In genomic region chr3:190566043-190566933, GRCh38 we compare ENCODE assay signal across 8 cellular contexts. TPM values are rescaled to one million over a fixed set of nuclear protein-coding genes. Genes with fewer than 3 reads are reported as not detected.
DNase-seq lines count a peak whose midpoint lies in the region; ATAC-seq and TF ChIP-seq lines count a peak whose summit lies in the region.

No MANE protein-coding gene starts in this region.

- H3K27me3 ChIP-seq in Caco-2 (replicated peaks; ENCODE audit: control insufficient read depth, insufficient read depth, low read length), result no peaks in the 10 kb centered on the region

- peak overlapping the region; percentile 98 for H3K27ac ChIP-seq in mesodermal cell (ENCODE audit: low read depth, low read length, severe bottlenecking)

- H3K9me3 ChIP-seq in Caco-2, result no peaks in the 10 kb centered on the region
- H3K9me3 ChIP-seq in mesodermal cell (ENCODE audit: control insufficient read depth, low read length), result peaks cover 6% of the 10 kb centered on the region

- H3K4me1 Mint-ChIP-seq in Caco-2 (ENCODE audit: low read depth, unreplicated experiment) (no peaks in the 10 kb centered on the region), endothelial cell (ENCODE audit: unreplicated experiment) (peaks cover 14% of the 10 kb centered on the region)
- peaks cover 77% of the 10 kb centered on the region for H3K4me1 Mint-ChIP-seq in stimulated activated naive CD8-positive, alpha-beta T cell treated with anti-CD3 and anti-CD28 coated beads, Interleukin-15, Interleukin-2, amounts not matched to agents 100 ng/mL and 50 ng/mL, for 24 hours (ENCODE audit: low read depth)

- ATAC-seq in HG02973 (IDR thresholded peaks at IDR 0.05; ENCODE audit: unreplicated experiment) (no peak), GM18868 (IDR thresholded peaks at IDR 0.05; ENCODE audit: unreplicated experiment) (no peak)

- POLR2A ChIA-PET in Caco-2 (lab: Charles Lee), result no interaction called here

- 0 out of 2 replicates have a peak, but pooled peaks cover 7% of the 10 kb centered on the region for H3K4me1 ChIP-seq in Caco-2
- peaks cover 7% of the 10 kb centered on the region for H3K4me1 ChIP-seq in mesodermal cell (ENCODE audit: control insufficient read depth, insufficient read depth, low read length, poor library complexity, severe bottlenecking)

- peak; percentile 44 to 65 for DNase-seq in Caco-2
- DNase-seq in HuH-7.5 (ENCODE audit: low spot score), result peak; percentile 23
- DNase-seq in UCSD-AML1 (lab: John Stamatoyannopoulos, UW; ENCODE audit: unreplicated experiment), result peak; percentile 81
- DNase-seq in endothelial cell (ENCODE audit: low spot score), result peak; percentile 32

- H3K27ac Mint-ChIP-seq in Caco-2 (ENCODE audit: unreplicated experiment) (no peak overlapping the region), endothelial cell (ENCODE audit: unreplicated experiment) (peak overlapping the region; percentile 64)
- H3K27ac Mint-ChIP-seq in stimulated activated naive CD8-positive, alpha-beta T cell treated with anti-CD3 and anti-CD28 coated beads, Interleukin-15, Interleukin-2, amounts not matched to agents 100 ng/mL and 50 ng/mL, for 24 hours, result peak overlapping the region; percentile 94

- intact Hi-C loops in Caco-2 (cut with micrococcal nuclease; ENCODE audit: unreplicated experiment), result no loop called here

- no peak overlapping the region for H3K4me3 ChIP-seq in Caco-2 (ENCODE audit: low read depth, low read length)
- no peak overlapping the region for H3K4me3 ChIP-seq in mesodermal cell (ENCODE audit: extremely low read depth, insufficient read depth, low read length, poor library complexity, severe bottlenecking)

- BruUV-seq in Caco-2 (replicated peaks; lab: Mats Ljungman, UMichigan), result no TSS peak

- H3K36me3 ChIP-seq in Caco-2 (ENCODE audit: control insufficient read depth, insufficient read depth, low read length) (no peaks in the 10 kb centered on the region), mesodermal cell (ENCODE audit: control insufficient read depth, insufficient read depth, low read length) (peaks cover 11% of the 10 kb centered on the region)

- H3K27me3 Mint-ChIP-seq in Caco-2 (ENCODE audit: insufficient read depth, unreplicated experiment) (no peaks in the 10 kb centered on the region), endothelial cell (ENCODE audit: unreplicated experiment) (no peaks in the 10 kb centered on the region)
- no peaks in the 10 kb centered on the region for H3K27me3 Mint-ChIP-seq in stimulated activated naive CD8-positive, alpha-beta T cell treated with anti-CD3 and anti-CD28 coated beads, Interleukin-15, Interleukin-2, amounts not matched to agents 100 ng/mL and 50 ng/mL, for 24 hours

- WGBS in mesodermal cell (ENCODE audit: insufficient coverage in 2 of 2), 2 experiments, result 51 to 75% methylated on average over 3 to 6 of the region's 6 CpGs

- CTCF ChIA-PET in Caco-2 (lab: Charles Lee), result no interaction called here

- no peak overlapping the region for H3K4me3 Mint-ChIP-seq in Caco-2 (ENCODE audit: unreplicated experiment)
- no peak overlapping the region for H3K4me3 Mint-ChIP-seq in endothelial cell (ENCODE audit: unreplicated experiment)
- H3K4me3 Mint-ChIP-seq in stimulated activated naive CD8-positive, alpha-beta T cell treated with anti-CD3 and anti-CD28 coated beads, Interleukin-15, Interleukin-2, amounts not matched to agents 100 ng/mL and 50 ng/mL, for 24 hours, result peak overlapping the region; percentile 6

- H3K36me3 Mint-ChIP-seq in Caco-2 (ENCODE audit: insufficient read depth, unreplicated experiment), result peaks cover 6% of the 10 kb centered on the region
- no peaks in the 10 kb centered on the region for H3K36me3 Mint-ChIP-seq in endothelial cell (ENCODE audit: low read depth, unreplicated experiment)
- peaks cover 59% of the 10 kb centered on the region for H3K36me3 Mint-ChIP-seq in stimulated activated naive CD8-positive, alpha-beta T cell treated with anti-CD3 and anti-CD28 coated beads, Interleukin-15, Interleukin-2, amounts not matched to agents 100 ng/mL and 50 ng/mL, for 24 hours (ENCODE audit: low read depth)

- H3K9me3 Mint-ChIP-seq in Caco-2 (ENCODE audit: unreplicated experiment), result peaks cover 10% of the 10 kb centered on the region
- no peaks in the 10 kb centered on the region for H3K9me3 Mint-ChIP-seq in endothelial cell (ENCODE audit: unreplicated experiment)
- peaks cover 4% of the 10 kb centered on the region for H3K9me3 Mint-ChIP-seq in stimulated activated naive CD8-positive, alpha-beta T cell treated with anti-CD3 and anti-CD28 coated beads, Interleukin-15, Interleukin-2, amounts not matched to agents 100 ng/mL and 50 ng/mL, for 24 hours

- no peak for TF ChIP-seq CTCF in Caco-2 (IDR thresholded peaks at IDR 0.05; ENCODE audit: insufficient read depth in 1 of 2, low read depth in 1 of 2, low read length in 1 of 2, severe bottlenecking in 1 of 2, unreplicated experiment in 1 of 2)
- no peak for TF ChIP-seq CTCF in endothelial cell (IDR thresholded peaks at IDR 0.05; ENCODE audit: unreplicated experiment)

RNA-seq across cellular contexts. Expression of gene IL1RAP, which starts 52.4 kb away (rescaled TPM):
- total RNA-seq in Caco-2 (2022), result 5.1 and 6.2 TPM in 2 replicates
- 7.7 TPM for total RNA-seq in endothelial cell (ENCODE audit: unreplicated experiment)
- 18.0 TPM for polyA plus RNA-seq in mesodermal cell (2013, experiment 1 of 2)
- polyA plus RNA-seq in mesodermal cell (2013, experiment 2 of 2), result 13.7 TPM

Comparison
In these comparisons a context has a peak if more than half of its experiments do, and no peak if none do; other contexts are left out.
1. DNase-seq: peak in every context shown above with its lines; median percentile 81 in UCSD-AML1; 54 in Caco-2; 32 in endothelial cell; 23 in HuH-7.5.